In the genomic region with DNA sequence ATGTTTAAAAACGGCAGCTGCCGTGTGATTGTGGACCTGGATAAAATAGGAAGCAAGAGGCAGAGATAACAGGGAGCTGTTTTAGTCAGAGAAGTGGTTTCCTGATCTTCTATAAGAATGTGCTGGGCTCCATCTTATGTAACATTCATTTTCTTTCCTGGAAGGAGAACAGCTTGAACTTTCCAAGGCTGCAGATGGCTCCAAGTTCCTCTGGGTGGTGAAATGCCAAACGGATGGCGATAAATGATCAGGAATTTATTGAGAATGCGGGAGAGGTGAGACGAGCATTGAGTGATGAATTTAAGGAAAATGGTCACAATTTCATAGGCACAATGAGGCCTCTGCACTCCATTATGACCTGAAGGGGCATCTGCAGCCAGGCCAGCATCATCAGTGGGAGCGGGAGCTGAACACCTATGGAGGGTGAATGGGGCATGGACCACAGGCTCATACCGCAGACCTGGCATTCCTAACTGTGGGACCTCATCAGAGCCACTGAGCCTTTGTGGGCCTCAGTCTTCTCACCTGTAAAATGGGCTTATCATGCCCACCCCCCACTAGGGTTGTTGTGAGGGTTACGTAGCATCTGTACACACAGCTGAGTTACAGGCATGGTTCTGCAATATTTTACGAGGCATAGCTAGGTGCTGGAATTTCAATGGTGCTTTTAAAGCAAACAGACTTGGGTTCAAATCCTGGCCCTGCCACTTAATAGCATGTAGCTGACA, we compare ENCODE assay signal across 1 cellular context.
TF ChIP-seq lines count a peak whose summit lies in the region.

No MANE protein-coding gene starts in this region.

TF ChIP-seq in endothelial cell of umbilical vein, 7 proteins besides CTCF, POLR2A, EP300 and RAD21:
- no peak for TF ChIP-seq FOS (IDR thresholded peaks at IDR 0.05; ENCODE audit: borderline replicate concordance, insufficient read depth, low read length)
- TF ChIP-seq EZH2 (IDR thresholded peaks at IDR 0.05; ENCODE audit: borderline replicate concordance, low read depth, low read length, severe bottlenecking): no peak
- no peak for TF ChIP-seq MYC (IDR thresholded peaks at IDR 0.05; ENCODE audit: low read depth, low read length)
- TF ChIP-seq MAX (IDR thresholded peaks at IDR 0.05; ENCODE audit: insufficient read depth, insufficient read length): no peak
- TF ChIP-seq JUN (IDR thresholded peaks at IDR 0.05; ENCODE audit: borderline replicate concordance, insufficient read depth, insufficient read length, low read depth): no peak
- no peak for TF ChIP-seq POLR2AphosphoS5 (IDR thresholded peaks at IDR 0.05; ENCODE audit: insufficient read depth, low read depth, low read length)
- TF ChIP-seq GATA2 (IDR thresholded peaks at IDR 0.05; ENCODE audit: insufficient read depth, insufficient read length, low read depth, low read length): no peak
TF ChIP-seq in endothelial cell of umbilical vein: peak in this region for 0.
